ENCODE assay signal across 9 cellular contexts in the genomic region with DNA sequence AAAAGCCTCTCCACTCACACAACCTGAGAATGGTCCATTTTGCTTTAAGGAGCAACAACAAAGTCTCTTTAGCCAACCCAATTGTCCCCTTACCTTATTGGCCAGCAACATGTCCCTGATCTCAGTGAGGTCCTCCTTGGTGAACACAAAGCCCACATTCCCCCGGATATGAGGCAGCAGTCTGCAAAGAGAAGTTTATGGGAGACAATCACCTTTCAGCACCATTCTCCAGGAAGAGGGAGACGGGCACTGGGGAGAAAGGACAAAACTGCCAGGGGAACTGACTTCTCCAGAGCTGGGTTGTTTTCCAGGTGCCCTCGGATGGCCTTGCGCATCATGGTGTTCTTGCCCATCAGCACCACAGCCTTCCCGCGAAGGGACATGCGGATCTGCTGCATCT. TPM values are rescaled to one million over a fixed set of nuclear protein-coding genes. Genes with fewer than 3 reads are reported as not detected.
DNase-seq lines count a peak whose midpoint lies in the region; ATAC-seq and TF ChIP-seq lines count a peak whose summit lies in the region.
"Had no signal": no experiment of that assay in that cellular context is flagged by ENCODE, and none has a peak within 500 bp of the region (broad histone marks: within the 10 kb centered on the region; RNA-seq: fewer than 3 reads in every experiment).

No MANE protein-coding gene starts in this region.

- peak overlapping the region; percentile 98 for H3K4me3 Mint-ChIP-seq in activated CD4-positive, alpha-beta T cell treated with anti-CD3 and anti-CD28 coated beads, Interleukin-2, amount 10 ng/mL, durations not matched to agents 7 days and 5 days
- peak overlapping the region; percentile 95 for H3K4me3 Mint-ChIP-seq in activated B cell treated with CpG ODN at 0.5 μM for 24 hours

- peaks cover 50% of the 10 kb centered on the region for H3K36me3 Mint-ChIP-seq in activated CD4-positive, alpha-beta T cell treated with anti-CD3 and anti-CD28 coated beads, Interleukin-2, amount 10 ng/mL, durations not matched to agents 7 days and 5 days (ENCODE audit: low read depth)
- H3K36me3 Mint-ChIP-seq in activated B cell treated with CpG ODN at 0.5 μM for 24 hours (ENCODE audit: low read depth): peaks cover 51% of the 10 kb centered on the region

- peak overlapping the region; percentile 99 for H3K4me3 ChIP-seq in fibroblast of villous mesenchyme (ENCODE audit: low read depth, low read length)
- peak overlapping the region; percentile 96 to 99 for H3K4me3 ChIP-seq in stomach smooth muscle (ENCODE audit: low read length in 2 of 2)

- no peaks in the 10 kb centered on the region for H3K9me3 Mint-ChIP-seq in activated CD4-positive, alpha-beta T cell treated with anti-CD3 and anti-CD28 coated beads, Interleukin-2, amount 10 ng/mL, durations not matched to agents 7 days and 5 days
- no peaks in the 10 kb centered on the region for H3K9me3 Mint-ChIP-seq in activated B cell treated with CpG ODN at 0.5 μM for 24 hours

- peak overlapping the region; percentile 66 for H3K27ac ChIP-seq in stomach smooth muscle (ENCODE audit: low read length)

- H3K4me1 Mint-ChIP-seq in activated CD4-positive, alpha-beta T cell treated with anti-CD3 and anti-CD28 coated beads, Interleukin-2, amount 10 ng/mL, durations not matched to agents 7 days and 5 days: peaks cover 54% of the 10 kb centered on the region
- peaks cover 49% of the 10 kb centered on the region for H3K4me1 Mint-ChIP-seq in activated B cell treated with CpG ODN at 0.5 μM for 24 hours

- no peaks in the 10 kb centered on the region for H3K27me3 Mint-ChIP-seq in activated CD4-positive, alpha-beta T cell treated with anti-CD3 and anti-CD28 coated beads, Interleukin-2, amount 10 ng/mL, durations not matched to agents 7 days and 5 days
- no peaks in the 10 kb centered on the region for H3K27me3 Mint-ChIP-seq in activated B cell treated with CpG ODN at 0.5 μM for 24 hours

- peaks cover 17 to 32% of the 10 kb centered on the region in 2 donors for H3K36me3 ChIP-seq in stomach smooth muscle (ENCODE audit: control insufficient read depth in 2 of 2, insufficient read depth in 2 of 2, low read length in 2 of 2)

- DNase-seq in activated CD4-positive, alpha-beta T cell treated with anti-CD3 and anti-CD28 coated beads, Interleukin-2, amount 10 ng/mL, durations not matched to agents 7 days and 5 days: no peak
- no peak for DNase-seq in activated CD4-positive, alpha-beta T cell treated with anti-CD3 and anti-CD28 coated beads for 4 hours
- DNase-seq in activated B cell treated with CpG ODN at 0.5 μM for 24 hours: no peak
- no peak for DNase-seq in fibroblast of villous mesenchyme (ENCODE audit: low read depth)
- DNase-seq in HK-2 (ENCODE audit: unreplicated experiment): no peak
- no peak for DNase-seq in mucosa of gallbladder (ENCODE audit: low spot score)
- DNase-seq in NOMO-1 treated with DMSO at 0.1 percent for 48 hours (lab: John Stamatoyannopoulos, UW; ENCODE audit: unreplicated experiment): no peak
- DNase-seq: nucleus accumbens had no signal

- H3K27ac Mint-ChIP-seq in activated CD4-positive, alpha-beta T cell treated with anti-CD3 and anti-CD28 coated beads, Interleukin-2, amount 10 ng/mL, durations not matched to agents 7 days and 5 days: peak overlapping the region; percentile 98
- peak overlapping the region; percentile 85 for H3K27ac Mint-ChIP-seq in activated B cell treated with CpG ODN at 0.5 μM for 24 hours

- no peak for TF ChIP-seq CTCF in activated B cell treated with CpG ODN at 0.5 μM for 24 hours (IDR thresholded peaks at IDR 0.05)
- TF ChIP-seq CTCF in fibroblast of villous mesenchyme (IDR thresholded peaks at IDR 0.05; ENCODE audit: insufficient read depth, low read depth, low read length): no peak

- H3K4me1 ChIP-seq in stomach smooth muscle (ENCODE audit: control insufficient read depth, insufficient read depth, low read length): peaks cover 28% of the 10 kb centered on the region

- POLR2A ChIA-PET in activated CD4-positive, alpha-beta T cell treated with anti-CD3 and anti-CD28 coated beads, Interleukin-2, amount 10 ng/mL, durations not matched to agents 7 days and 5 days (lab: Charles Lee): no interaction called here
- POLR2A ChIA-PET in activated B cell treated with CpG ODN at 0.5 μM for 24 hours (lab: Charles Lee): interaction anchor here (0.6 to 8.4 kb wide), 2 partner anchors 94 to 297 kb away, joined by 3 to 262 read pairs; a partner anchor contains a TSS

- H3K9ac ChIP-seq in stomach smooth muscle (ENCODE audit: low read length in 2 of 2): peak overlapping the region; percentile 90 to 99

- intact Hi-C loops in activated B cell treated with CpG ODN at 0.5 μM for 24 hours (cut with micrococcal nuclease): no loop called here

- H3K9me3 ChIP-seq in stomach smooth muscle (ENCODE audit: control insufficient read depth in 2 of 2, low read length in 2 of 2): no peaks in the 10 kb centered on the region

- no peak for ATAC-seq in activated B cell treated with CpG ODN at 0.5 μM for 24 hours (ENCODE audit: low read depth)

- no peaks in the 10 kb centered on the region for H3K27me3 ChIP-seq in stomach smooth muscle (ENCODE audit: control insufficient read depth in 1 of 2, insufficient read depth in 2 of 2, low read length in 2 of 2)

- CTCF ChIA-PET in activated CD4-positive, alpha-beta T cell treated with anti-CD3 and anti-CD28 coated beads, Interleukin-2, amount 10 ng/mL, durations not matched to agents 7 days and 5 days (lab: Charles Lee): interaction anchor here (0.9 to 3.4 kb wide), 2 partner anchors 16 to 92 kb away, joined by 3 to 26 read pairs; a partner anchor contains a TSS
- CTCF ChIA-PET in activated B cell treated with CpG ODN at 0.5 μM for 24 hours (lab: Charles Lee): no interaction called here

RNA-seq across cellular contexts. Expression of a gene that starts 1.9 kb away (rescaled TPM):
- 1,000 to 10,000 TPM; 1,972 to 2,164 TPM for total RNA-seq in activated CD4-positive, alpha-beta T cell treated with anti-CD3 and anti-CD28 coated beads, Interleukin-2, amount 10 ng/mL, durations not matched to agents 7 days and 5 days
- total RNA-seq in activated B cell treated with CpG ODN at 0.5 μM for 24 hours (3,622 and 3,871 TPM in 2 replicates), fibroblast of villous mesenchyme (1,973 and 2,129 TPM in 2 replicates), mucosa of gallbladder (1,053 TPM)

RNA-seq across cellular contexts. Expression of a gene that starts 4.5 kb away (rescaled TPM):
- total RNA-seq in activated CD4-positive, alpha-beta T cell treated with anti-CD3 and anti-CD28 coated beads, Interleukin-2, amount 10 ng/mL, durations not matched to agents 7 days and 5 days: 10 to 100 TPM; 90.2 to 95.5 TPM
- total RNA-seq in activated B cell treated with CpG ODN at 0.5 μM for 24 hours: 116 and 155 TPM in 2 replicates
- 147 and 210 TPM in 2 replicates for total RNA-seq in fibroblast of villous mesenchyme
- 80.4 TPM for total RNA-seq in mucosa of gallbladder
